Comparison of ENCODE assay signal across 8 cellular contexts in genomic region chr20:19885981-19886665, GRCh38.
DNase-seq lines count a peak whose midpoint lies in the region; ATAC-seq and TF ChIP-seq lines count a peak whose summit lies in the region.

No MANE protein-coding gene starts in this region.

- POLR2A ChIA-PET in GM10248 (lab: Yijun Ruan, JAX) = no interaction called here

- CTCF ChIA-PET in GM10248 (lab: Yijun Ruan, JAX) = interaction anchor here (1.0 to 2.1 kb wide), 5 partner anchors 11 to 33 kb away, joined by 3 to 6 read pairs (median 4); no protein-coding TSS in a partner anchor

- DNase-seq in HCEC 1CT (peak; percentile 57), anterior cingulate cortex (lab: John Stamatoyannopoulos, UW) (peak in 52 of 58 donors; percentile 11 to 84 (median 56)), islet precursor cell (peak; percentile 89), smooth muscle cell (lab: John Stamatoyannopoulos, UW; ENCODE audit: unreplicated experiment) (no peak), BE2C (no peak), GM10248 (ENCODE audit: extremely low spot score) (no peak), DMS79 (lab: John Stamatoyannopoulos, UW) (no peak)

- H3K4me2 ChIP-seq in smooth muscle cell = peak overlapping the region; percentile 79

- ATAC-seq in GM21360 (IDR thresholded peaks at IDR 0.05; ENCODE audit: unreplicated experiment) = no peak

- peaks cover 15% of the 10 kb centered on the region for H3K4me1 ChIP-seq in smooth muscle cell (ENCODE audit: low read depth)
- H3K4me1 ChIP-seq in BE2C = no peaks in the 10 kb centered on the region

- peaks cover 18% of the 10 kb centered on the region for H3F3A ChIP-seq in smooth muscle cell (ENCODE audit: low read depth)

- no peak overlapping the region for H3K9ac ChIP-seq in smooth muscle cell (ENCODE audit: low read depth)

- no peaks in the 10 kb centered on the region for H3K9me3 ChIP-seq in smooth muscle cell (replicated peaks; ENCODE audit: low read depth)
- no peaks in the 10 kb centered on the region for H3K9me3 ChIP-seq in BE2C

- no peaks in the 10 kb centered on the region for H4K20me1 ChIP-seq in smooth muscle cell (ENCODE audit: low read depth)

- H3K27ac ChIP-seq in smooth muscle cell (ENCODE audit: low read depth) = peak overlapping the region; percentile 89

- TF ChIP-seq CTCF in smooth muscle cell (IDR thresholded peaks at IDR 0.05; ENCODE audit: borderline replicate concordance, insufficient read depth, poor library complexity, severe bottlenecking) = no peak
- TF ChIP-seq CTCF in BE2C (IDR thresholded peaks at IDR 0.05; ENCODE audit: low read depth, low read length) = no peak
- TF ChIP-seq CTCF in GM10248 (IDR thresholded peaks at IDR 0.05; ENCODE audit: control extremely low read depth, extremely low read depth, low read depth, missing control alignments) = no peak

- WGBS in smooth muscle cell (ENCODE audit: low lambda C conversion rate) = 12% methylated on average over 12 of the region's 15 CpGs

- H2AFZ ChIP-seq in smooth muscle cell (ENCODE audit: low read depth) = no peak overlapping the region

- H3K4me3 ChIP-seq in smooth muscle cell (no peak overlapping the region), BE2C (ENCODE audit: low read depth, low read length) (no peak overlapping the region)

- H3K79me2 ChIP-seq in smooth muscle cell (ENCODE audit: low read depth) = no peaks in the 10 kb centered on the region

- H3K27me3 ChIP-seq in smooth muscle cell (ENCODE audit: low read depth) (no peaks in the 10 kb centered on the region), BE2C (peaks cover 28% of the 10 kb centered on the region)

- H3K36me3 ChIP-seq in smooth muscle cell (ENCODE audit: low read depth) (no peaks in the 10 kb centered on the region), BE2C (no peaks in the 10 kb centered on the region)

Comparison
In these comparisons a context has a peak if more than half of its experiments do, and no peak if none do; other contexts are left out.
1. DNase-seq: peak in HCEC 1CT (single experiment), anterior cingulate cortex (52 of 58) and islet precursor cell (single experiment); none in smooth muscle cell (single experiment), BE2C (single experiment), GM10248 (single experiment) and DMS79 (single experiment).